In the genomic region with DNA sequence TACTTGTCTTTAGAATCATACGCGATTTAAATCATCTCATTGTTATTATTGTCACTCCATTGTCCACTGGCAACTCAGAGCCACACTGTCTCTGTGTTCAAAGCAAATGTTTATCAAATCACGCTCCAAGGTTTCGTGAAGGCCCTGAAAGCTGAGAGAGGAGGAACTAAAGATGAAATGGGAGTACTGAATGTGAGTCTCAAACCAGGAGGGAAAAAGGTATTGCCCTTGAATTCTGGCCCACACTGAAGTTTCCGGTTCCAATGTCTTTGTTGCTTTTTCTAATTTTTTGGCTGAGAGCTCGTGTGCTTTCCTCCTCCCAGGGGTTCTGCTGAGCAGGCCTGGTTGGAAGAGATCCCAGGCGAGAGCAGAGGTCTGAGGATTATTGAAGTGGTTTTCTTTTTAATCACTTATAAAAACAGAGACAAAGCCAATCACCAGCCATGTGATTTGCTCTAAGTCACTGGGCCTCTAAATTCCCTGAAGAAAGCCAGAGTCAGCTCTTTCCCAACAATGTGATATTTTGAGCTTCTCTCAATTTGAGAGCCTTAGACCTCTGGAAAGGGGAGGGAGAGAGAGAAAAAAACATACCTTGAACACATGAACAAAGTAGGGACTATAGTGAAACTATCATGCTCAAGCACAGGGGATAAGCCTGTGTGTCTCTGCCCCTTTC, we compare ENCODE assay signal across 2 cellular contexts.
TF ChIP-seq lines count a peak whose summit lies in the region.

No MANE protein-coding gene starts in this region.

TF ChIP-seq in H1, 55 proteins besides CTCF, POLR2A, EP300 and RAD21 (continued from another document):
- TF ChIP-seq CEBPB (IDR thresholded peaks at IDR 0.05; ENCODE audit: low read depth, low read length) (no peak), PHF8 (conservative IDR thresholded peaks at IDR 0.05; ENCODE audit: low read depth, low read length) (no peak), SRF (IDR thresholded peaks at IDR 0.05; ENCODE audit: low read depth, low read length) (no peak)
- TF ChIP-seq, protein P1, sequence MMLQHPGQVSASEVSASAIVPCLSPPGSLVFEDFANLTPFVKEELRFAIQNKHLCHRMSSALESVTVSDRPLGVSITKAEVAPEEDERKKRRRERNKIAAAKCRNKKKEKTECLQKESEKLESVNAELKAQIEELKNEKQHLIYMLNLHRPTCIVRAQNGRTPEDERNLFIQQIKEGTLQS (IDR thresholded peaks at IDR 0.05; ENCODE audit: insufficient read depth, low read depth, low read length) = no peak

TF ChIP-seq in WTC11, 78 proteins besides CTCF, POLR2A, EP300 and RAD21 (continued from another document):
- TF ChIP-seq, protein P2, sequence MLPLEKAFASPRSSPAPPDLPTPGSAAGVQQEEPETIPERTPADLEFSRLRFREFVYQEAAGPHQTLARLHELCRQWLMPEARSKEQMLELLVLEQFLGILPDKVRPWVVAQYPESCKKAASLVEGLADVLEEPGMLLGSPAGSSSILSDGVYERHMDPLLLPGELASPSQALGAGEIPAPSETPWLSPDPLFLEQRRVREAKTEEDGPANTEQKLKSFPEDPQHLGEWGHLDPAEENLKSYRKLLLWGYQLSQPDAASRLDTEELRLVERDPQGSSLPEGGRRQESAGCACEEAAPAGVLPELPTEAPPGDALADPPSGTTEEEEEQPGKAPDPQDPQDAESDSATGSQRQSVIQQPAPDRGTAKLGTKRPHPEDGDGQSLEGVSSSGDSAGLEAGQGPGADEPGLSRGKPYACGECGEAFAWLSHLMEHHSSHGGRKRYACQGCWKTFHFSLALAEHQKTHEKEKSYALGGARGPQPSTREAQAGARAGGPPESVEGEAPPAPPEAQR (CRISPR knock-in tag; IDR thresholded peaks at IDR 0.05) = no peak
- TF ChIP-seq, protein P3, sequence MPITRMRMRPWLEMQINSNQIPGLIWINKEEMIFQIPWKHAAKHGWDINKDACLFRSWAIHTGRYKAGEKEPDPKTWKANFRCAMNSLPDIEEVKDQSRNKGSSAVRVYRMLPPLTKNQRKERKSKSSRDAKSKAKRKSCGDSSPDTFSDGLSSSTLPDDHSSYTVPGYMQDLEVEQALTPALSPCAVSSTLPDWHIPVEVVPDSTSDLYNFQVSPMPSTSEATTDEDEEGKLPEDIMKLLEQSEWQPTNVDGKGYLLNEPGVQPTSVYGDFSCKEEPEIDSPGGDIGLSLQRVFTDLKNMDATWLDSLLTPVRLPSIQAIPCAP (CRISPR knock-in tag; IDR thresholded peaks at IDR 0.05) = no peak
- TF ChIP-seq NR2C2 (CRISPR knock-in tag; IDR thresholded peaks at IDR 0.05) = no peak
- TF ChIP-seq, protein P4, sequence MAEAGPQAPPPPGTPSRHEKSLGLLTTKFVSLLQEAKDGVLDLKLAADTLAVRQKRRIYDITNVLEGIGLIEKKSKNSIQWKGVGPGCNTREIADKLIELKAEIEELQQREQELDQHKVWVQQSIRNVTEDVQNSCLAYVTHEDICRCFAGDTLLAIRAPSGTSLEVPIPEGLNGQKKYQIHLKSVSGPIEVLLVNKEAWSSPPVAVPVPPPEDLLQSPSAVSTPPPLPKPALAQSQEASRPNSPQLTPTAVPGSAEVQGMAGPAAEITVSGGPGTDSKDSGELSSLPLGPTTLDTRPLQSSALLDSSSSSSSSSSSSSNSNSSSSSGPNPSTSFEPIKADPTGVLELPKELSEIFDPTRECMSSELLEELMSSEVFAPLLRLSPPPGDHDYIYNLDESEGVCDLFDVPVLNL (CRISPR knock-in tag; IDR thresholded peaks at IDR 0.05; ENCODE audit: borderline replicate concordance, low read depth) = no peak
- no peak for TF ChIP-seq JAZF1 (CRISPR knock-in tag; IDR thresholded peaks at IDR 0.05)
- no peak for TF ChIP-seq SP1 (CRISPR knock-in tag; conservative IDR thresholded peaks at IDR 0.05)
- TF ChIP-seq FOXP1 (CRISPR knock-in tag; IDR thresholded peaks at IDR 0.05; ENCODE audit: borderline replicate concordance) = no peak
- TF ChIP-seq, protein P5, sequence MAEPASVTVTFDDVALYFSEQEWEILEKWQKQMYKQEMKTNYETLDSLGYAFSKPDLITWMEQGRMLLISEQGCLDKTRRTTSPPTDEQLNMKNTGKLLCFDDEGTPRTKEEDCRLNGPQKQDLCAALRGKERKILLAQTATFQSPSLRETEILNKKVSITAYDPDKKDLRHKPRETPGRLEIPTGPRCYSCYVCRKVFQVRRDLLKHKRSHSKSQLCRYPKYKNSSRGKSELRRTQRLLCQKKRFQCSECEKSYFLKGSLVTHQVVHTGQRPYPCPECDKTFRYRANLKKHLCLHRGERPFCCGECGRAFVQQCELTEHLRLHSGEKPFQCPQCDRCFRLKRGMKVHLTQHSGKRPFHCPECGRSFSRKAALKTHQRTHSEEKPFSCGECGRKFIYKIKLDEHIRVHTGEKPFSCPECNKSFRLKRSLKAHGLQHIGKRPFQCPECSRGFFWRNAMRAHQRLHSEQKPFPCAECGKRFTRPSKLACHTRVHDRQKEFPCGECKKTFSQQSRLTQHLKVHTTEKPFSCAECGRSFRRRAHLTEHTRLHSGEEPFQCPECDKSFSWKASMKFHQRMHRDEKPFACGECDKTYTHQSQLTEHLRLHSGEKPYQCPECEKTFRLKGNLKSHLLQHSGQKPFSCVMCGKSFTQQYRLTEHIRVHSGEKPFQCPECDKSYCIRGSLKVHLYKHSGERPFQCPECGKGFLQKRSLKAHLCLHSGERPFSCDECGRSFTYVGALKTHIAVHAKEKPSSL (CRISPR knock-in tag; conservative IDR thresholded peaks at IDR 0.05) = no peak
- TF ChIP-seq ZNF232 (CRISPR knock-in tag; IDR thresholded peaks at IDR 0.05) = no peak
